In the genomic region with DNA sequence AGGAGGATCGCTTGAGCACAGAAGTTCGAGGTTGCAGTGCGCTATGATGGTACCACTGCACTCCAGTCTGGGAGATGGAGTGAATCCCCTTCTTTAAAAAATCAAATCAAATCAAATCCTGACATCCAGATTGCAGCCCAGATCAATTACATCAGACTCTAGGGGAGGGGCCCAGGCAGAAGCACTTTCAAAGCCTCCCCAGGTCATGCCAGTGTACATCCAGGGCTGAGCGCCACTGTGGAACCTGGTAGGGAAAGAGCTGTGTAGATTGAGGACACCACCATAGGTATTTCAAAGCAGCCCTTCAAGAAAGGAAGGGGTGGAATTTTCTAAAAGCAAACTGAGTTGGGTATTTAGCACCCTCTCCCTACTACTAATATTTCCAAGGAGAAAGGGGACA, we compare ENCODE assay signal across 12 cellular contexts. TPM values are rescaled to one million over a fixed set of nuclear protein-coding genes. Genes with fewer than 3 reads are reported as not detected.
DNase-seq lines count a peak whose midpoint lies in the region; ATAC-seq and TF ChIP-seq lines count a peak whose summit lies in the region.
"Had no signal": no experiment of that assay in that cellular context is flagged by ENCODE, and none has a peak within 500 bp of the region (broad histone marks: within the 10 kb centered on the region; RNA-seq: fewer than 3 reads in every experiment).

No MANE protein-coding gene starts in this region.

- ATAC-seq in naive thymus-derived CD4-positive, alpha-beta T cell, result no peak

- peaks cover 16% of the 10 kb centered on the region for H3K36me3 ChIP-seq in BLaER1
- H3K36me3 ChIP-seq in DOHH2 (ENCODE audit: control insufficient read depth, low read length), result peaks cover 76% of the 10 kb centered on the region
- no peaks in the 10 kb centered on the region for H3K36me3 ChIP-seq in naive thymus-derived CD4-positive, alpha-beta T cell (ENCODE audit: control insufficient read depth in 2 of 3, insufficient read depth in 3 of 3, low read length in 3 of 3)
- H3K36me3 ChIP-seq in SK-N-SH (replicated peaks in 1 of 2; ENCODE audit: control insufficient read depth in 1 of 2, insufficient read depth in 2 of 2, low read length in 1 of 2), result no peaks in the 10 kb centered on the region
- H3K36me3 ChIP-seq: prostate gland had no signal

- DNase-seq in activated naive CD8-positive, alpha-beta T cell treated with anti-CD3 and anti-CD28 coated beads for 36 hours, result no peak
- no peak for DNase-seq in naive thymus-derived CD4-positive, alpha-beta T cell
- DNase-seq in LoVo (ENCODE audit: low spot score) (no peak), SK-N-SH (no peak), coronary artery (ENCODE audit: low spot score) (no peak), NCI-H446 treated with DMSO at 0.1 percent for 48 hours (lab: John Stamatoyannopoulos, UW) (no peak)
- DNase-seq: foreskin melanocyte, NCI-H1694, NCI-H524 treated with DMSO at 0.1 percent for 48 hours had no signal

- no peak for TF ChIP-seq EP300 in SK-N-SH (IDR thresholded peaks at IDR 0.05; ENCODE audit: borderline replicate concordance in 1 of 2, low read depth in 1 of 2, low read length in 1 of 2)

- CTCF ChIA-PET in naive thymus-derived CD4-positive, alpha-beta T cell (lab: Charles Lee), result interaction anchor here (0.7 to 2.4 kb wide), 5 partner anchors 24 to 79 kb away, joined by 3 to 6 read pairs (median 4); no protein-coding TSS in a partner anchor
- CTCF ChIA-PET in SK-N-SH (lab: Yijun Ruan, JAX), result no interaction called here

- no peak overlapping the region for H2AFZ ChIP-seq in SK-N-SH (ENCODE audit: low read depth)

- no peaks in the 10 kb centered on the region for H3K27me3 Mint-ChIP-seq in activated naive CD8-positive, alpha-beta T cell treated with anti-CD3 and anti-CD28 coated beads for 36 hours
- no peaks in the 10 kb centered on the region for H3K27me3 Mint-ChIP-seq in naive thymus-derived CD4-positive, alpha-beta T cell

- peaks cover 86% of the 10 kb centered on the region for H3K4me1 ChIP-seq in BLaER1
- H3K4me1 ChIP-seq in DOHH2 (ENCODE audit: control insufficient read depth, low read length), result peaks cover 84% of the 10 kb centered on the region
- H3K4me1 ChIP-seq in naive thymus-derived CD4-positive, alpha-beta T cell (ENCODE audit: control insufficient read depth in 2 of 2, insufficient read depth in 2 of 2, low read length in 2 of 2), result peaks cover 76 to 84% of the 10 kb centered on the region in 2 donors
- no peaks in the 10 kb centered on the region for H3K4me1 ChIP-seq in SK-N-SH (ENCODE audit: control insufficient read depth in 1 of 2, insufficient read depth in 2 of 2, low read depth in 1 of 2, low read length in 1 of 2)
- H3K4me1 ChIP-seq: prostate gland had no signal

- 78% methylated on average over 4 of the region's 4 CpGs for WGBS in SK-N-SH (ENCODE audit: low lambda C conversion rate)

- H3K9me3 ChIP-seq in BLaER1 (no peaks in the 10 kb centered on the region), DOHH2 (ENCODE audit: control insufficient read depth, insufficient read depth, low read length) (no peaks in the 10 kb centered on the region), SK-N-SH (no peaks in the 10 kb centered on the region)
- no peaks in the 10 kb centered on the region for H3K9me3 ChIP-seq in naive thymus-derived CD4-positive, alpha-beta T cell (ENCODE audit: control insufficient read depth in 2 of 3, low read length in 3 of 3)
- H3K9me3 ChIP-seq: prostate gland had no signal

- no peaks in the 10 kb centered on the region for H3K9me2 ChIP-seq in DOHH2 (replicated peaks; ENCODE audit: control insufficient read depth, low read length)
- H3K9me2 ChIP-seq in SK-N-SH, result no peaks in the 10 kb centered on the region

- peaks cover 75% of the 10 kb centered on the region for H4K20me1 ChIP-seq in BLaER1
- H4K20me1 ChIP-seq in DOHH2 (ENCODE audit: control insufficient read depth, insufficient read depth, low read depth, low read length), result peaks cover 6% of the 10 kb centered on the region; the same call in 1 of the 2 replicates
- H4K20me1 ChIP-seq in SK-N-SH (ENCODE audit: insufficient read depth), result no peaks in the 10 kb centered on the region

- H3K4me3 ChIP-seq in BLaER1 (peak overlapping the region; percentile 60), DOHH2 (ENCODE audit: low read length) (peak overlapping the region; percentile 83), SK-N-SH (ENCODE audit: low read depth in 2 of 2, low read length in 1 of 2) (no peak overlapping the region), coronary artery (no peak overlapping the region)
- H3K4me3 ChIP-seq in naive thymus-derived CD4-positive, alpha-beta T cell (ENCODE audit: low read length), result peak overlapping the region; percentile 24
- H3K4me3 ChIP-seq: prostate gland had no signal

- H3K9ac ChIP-seq in BLaER1 (peak overlapping the region; percentile 77), SK-N-SH (no peak overlapping the region)

- H3K4me1 Mint-ChIP-seq in activated naive CD8-positive, alpha-beta T cell treated with anti-CD3 and anti-CD28 coated beads for 36 hours, result peaks cover 74% of the 10 kb centered on the region
- H3K4me1 Mint-ChIP-seq in naive thymus-derived CD4-positive, alpha-beta T cell, result peaks cover 64 to 96% (median 94%) of the 10 kb centered on the region in 7 donors

- peaks cover 40% of the 10 kb centered on the region for H3F3A ChIP-seq in DOHH2 (ENCODE audit: control insufficient read depth, insufficient read depth)
- no peaks in the 10 kb centered on the region for H3F3A ChIP-seq in SK-N-SH (replicated peaks; ENCODE audit: insufficient read depth)

- H3K27me3 ChIP-seq in BLaER1 (no peaks in the 10 kb centered on the region), DOHH2 (ENCODE audit: control insufficient read depth, low read length) (no peaks in the 10 kb centered on the region), SK-N-SH (ENCODE audit: insufficient read depth) (no peaks in the 10 kb centered on the region)
- H3K27me3 ChIP-seq in naive thymus-derived CD4-positive, alpha-beta T cell (ENCODE audit: control insufficient read depth in 2 of 2, insufficient read depth in 2 of 2, low read length in 2 of 2), result no peaks in the 10 kb centered on the region

- peaks cover 45% of the 10 kb centered on the region for H3K36me3 Mint-ChIP-seq in activated naive CD8-positive, alpha-beta T cell treated with anti-CD3 and anti-CD28 coated beads for 36 hours
- peaks cover 0 to 38% (median 16%) of the 10 kb centered on the region in 5 donors for H3K36me3 Mint-ChIP-seq in naive thymus-derived CD4-positive, alpha-beta T cell

- peaks cover 82% of the 10 kb centered on the region for H3K79me2 ChIP-seq in DOHH2 (ENCODE audit: control insufficient read depth, low read length)
- H3K79me2 ChIP-seq in SK-N-SH (ENCODE audit: insufficient read depth), result no peaks in the 10 kb centered on the region

- H3K4me2 ChIP-seq in BLaER1, result peak overlapping the region; percentile 97
- peak overlapping the region; percentile 99 for H3K4me2 ChIP-seq in DOHH2 (ENCODE audit: low read length)
- no peak overlapping the region for H3K4me2 ChIP-seq in SK-N-SH

- TF ChIP-seq CTCF in DOHH2 (IDR thresholded peaks at IDR 0.05; ENCODE audit: low read depth, low read length, poor library complexity, severe bottlenecking) (no peak), SK-N-SH (IDR thresholded peaks at IDR 0.05) (no peak), coronary artery (IDR thresholded peaks at IDR 0.05) (no peak)

- intact Hi-C loops in naive thymus-derived CD4-positive, alpha-beta T cell (cut with micrococcal nuclease), result loop anchor here (5.0 to 10.0 kb wide), 7 partner anchors 56 to 1719 kb away; partner anchors contain the start of gene SLC23A2 (in 1 of the 2)

- TF ChIP-seq RAD21 in SK-N-SH (IDR thresholded peaks at IDR 0.05; ENCODE audit: low read length), result no peak

- peak overlapping the region; percentile 95 for H3K27ac ChIP-seq in BLaER1
- peak overlapping the region; percentile 95 for H3K27ac ChIP-seq in DOHH2 (ENCODE audit: low read depth, low read length)
- H3K27ac ChIP-seq in naive thymus-derived CD4-positive, alpha-beta T cell (ENCODE audit: low read depth, low read length), result peak overlapping the region; percentile 98
- H3K27ac ChIP-seq in SK-N-SH (ENCODE audit: low read depth in 2 of 2, low read length in 1 of 2), result no peak overlapping the region
- H3K27ac ChIP-seq in coronary artery, result peak overlapping the region in 1 of 2 donors; percentile 74
- H3K27ac ChIP-seq: prostate gland had no signal

- H3K4me3 Mint-ChIP-seq in activated naive CD8-positive, alpha-beta T cell treated with anti-CD3 and anti-CD28 coated beads for 36 hours, result no peak overlapping the region
- H3K4me3 Mint-ChIP-seq in naive thymus-derived CD4-positive, alpha-beta T cell, result peak overlapping the region; percentile 55 to 99 (median 90)

- H3K27ac Mint-ChIP-seq in activated naive CD8-positive, alpha-beta T cell treated with anti-CD3 and anti-CD28 coated beads for 36 hours, result peak overlapping the region; percentile 99
- H3K27ac Mint-ChIP-seq in naive thymus-derived CD4-positive, alpha-beta T cell, result peak overlapping the region; percentile 97 to 100 (median 99)

- POLR2A ChIA-PET in naive thymus-derived CD4-positive, alpha-beta T cell (lab: Charles Lee), result interaction anchor here (0.5 to 3.3 kb wide), 9 partner anchors 8 to 315 kb away, joined by 3 to 20 read pairs (median 4); partner anchors contain the start of gene CDS2
- POLR2A ChIA-PET in SK-N-SH (lab: Yijun Ruan, JAX), result no interaction called here

- no peaks in the 10 kb centered on the region for H3K9me3 Mint-ChIP-seq in activated naive CD8-positive, alpha-beta T cell treated with anti-CD3 and anti-CD28 coated beads for 36 hours
- peaks cover 0 to 2% (median 0%) of the 10 kb centered on the region in 11 donors for H3K9me3 Mint-ChIP-seq in naive thymus-derived CD4-positive, alpha-beta T cell

TF ChIP-seq in SK-N-SH, 30 proteins besides CTCF, POLR2A, EP300 and RAD21:
- no peak for TF ChIP-seq PBX3 (IDR thresholded peaks at IDR 0.05)

RNA-seq across cellular contexts. Expression of gene RASSF2, which starts 12.2 kb away (rescaled TPM):
- total RNA-seq in activated naive CD8-positive, alpha-beta T cell treated with anti-CD3 and anti-CD28 coated beads for 36 hours, result 10 to 100 TPM; 47.3 to 48.2 TPM
- 10 to 100 TPM; 24.7 to 67.4 (median 27.0) TPM for total RNA-seq in naive thymus-derived CD4-positive, alpha-beta T cell
- 10 to 100 TPM; 23.0 to 44.6 TPM for polyA plus RNA-seq in naive thymus-derived CD4-positive, alpha-beta T cell
- 0.39 and 0.73 TPM in 2 replicates for polyA plus RNA-seq in SK-N-SH (2012; rRNA removed)
- 0.51 and 0.64 TPM in 2 replicates for polyA plus RNA-seq in SK-N-SH (2012; cell fraction: cytosol; rRNA removed)
- 0.38 and 0.55 TPM in 2 replicates for polyA plus RNA-seq in SK-N-SH (2012; cell fraction: nucleus; rRNA removed)

Comparison
In these comparisons a context has a peak if more than half of its experiments do, and no peak if none do; other contexts are left out.
1. H3K27ac ChIP-seq: peak in BLaER1 (single experiment), DOHH2 (single experiment) and naive thymus-derived CD4-positive, alpha-beta T cell (single experiment); none in SK-N-SH (0 of 2).
2. H3K4me3 ChIP-seq: peak in BLaER1 (single experiment), DOHH2 (single experiment) and naive thymus-derived CD4-positive, alpha-beta T cell (single experiment); none in SK-N-SH (0 of 2) and coronary artery (single experiment).